In genomic region chr20:32507998-32508774, GRCh38 we compare ENCODE assay signal across 16 cellular contexts.
DNase-seq lines count a peak whose midpoint lies in the region; ATAC-seq and TF ChIP-seq lines count a peak whose summit lies in the region.
"Had no signal": no experiment of that assay in that cellular context is flagged by ENCODE, and none has a peak within 500 bp of the region (broad histone marks: within the 10 kb centered on the region; RNA-seq: fewer than 3 reads in every experiment).

No MANE protein-coding gene starts in this region.

- no peak overlapping the region for H3K4me3 ChIP-seq in CD4-positive, alpha-beta memory T cell (ENCODE audit: low read length in 2 of 2)
- no peak overlapping the region for H3K4me3 ChIP-seq in Jurkat, Clone E6-1 (ENCODE audit: low read length)
- no peak overlapping the region for H3K4me3 ChIP-seq in naive thymus-derived CD4-positive, alpha-beta T cell (ENCODE audit: low read length)
- H3K4me3 ChIP-seq: coronary artery, esophagus muscularis mucosa, neural progenitor cell had no signal

- H3K27me3 ChIP-seq in CD4-positive, alpha-beta memory T cell (ENCODE audit: insufficient read depth, low read length), result no peaks in the 10 kb centered on the region
- H3K27me3 ChIP-seq in naive thymus-derived CD4-positive, alpha-beta T cell (ENCODE audit: control insufficient read depth in 2 of 2, insufficient read depth in 2 of 2, low read length in 2 of 2), result no peaks in the 10 kb centered on the region
- H3K27me3 ChIP-seq: esophagus muscularis mucosa, neural progenitor cell had no signal

- peaks cover 60% of the 10 kb centered on the region for H3K4me1 ChIP-seq in CD4-positive, alpha-beta memory T cell (ENCODE audit: insufficient read depth, low read length)
- H3K4me1 ChIP-seq in naive thymus-derived CD4-positive, alpha-beta T cell (ENCODE audit: control insufficient read depth in 2 of 2, insufficient read depth in 2 of 2, low read length in 2 of 2), result peaks cover 42 to 58% of the 10 kb centered on the region in 2 donors
- H3K4me1 ChIP-seq: esophagus muscularis mucosa had no signal

- H3K4me1 Mint-ChIP-seq in CD4-positive, alpha-beta memory T cell, result peaks cover 49 to 86% (median 64%) of the 10 kb centered on the region in 4 donors
- peaks cover 47% of the 10 kb centered on the region for H3K4me1 Mint-ChIP-seq in T-helper 17 cell
- peaks cover 52 to 87% (median 77%) of the 10 kb centered on the region in 7 donors for H3K4me1 Mint-ChIP-seq in naive thymus-derived CD4-positive, alpha-beta T cell

- DNase-seq in CD4-positive, alpha-beta memory T cell, result no peak
- peak; percentile 45 for DNase-seq in Jurkat, Clone E6-1 (ENCODE audit: low read depth, low spot score)
- DNase-seq in T-helper 17 cell, result no peak
- DNase-seq in naive thymus-derived CD4-positive, alpha-beta T cell, result no peak
- no peak for DNase-seq in EL
- no peak for DNase-seq in GM13977 (ENCODE audit: low spot score)
- no peak for DNase-seq in central memory CD4-positive, alpha-beta T cell
- DNase-seq: activated CD8-positive, alpha-beta memory T cell treated with anti-CD3 and anti-CD28 coated beads, Interleukin-2, amount 10 ng/mL, durations not matched to agents 7 days and 5 days; amniotic stem cell; C1 segment of cervical spinal cord; MM.1S; T1000 had no signal

- peak overlapping the region; percentile 53 for H3K27ac ChIP-seq in CD4-positive, alpha-beta memory T cell (ENCODE audit: low read depth, low read length)
- peak overlapping the region; percentile 84 for H3K27ac ChIP-seq in naive thymus-derived CD4-positive, alpha-beta T cell (ENCODE audit: low read depth, low read length)
- H3K27ac ChIP-seq: coronary artery, esophagus muscularis mucosa, neural progenitor cell had no signal

- H3K4me3 Mint-ChIP-seq in CD4-positive, alpha-beta memory T cell, result peak overlapping the region in 3 of 8 donors; percentile 27 to 42 (median 40)
- peak overlapping the region; percentile 73 for H3K4me3 Mint-ChIP-seq in T-helper 17 cell
- peak overlapping the region in 9 of 10 donors; percentile 21 to 95 (median 89) for H3K4me3 Mint-ChIP-seq in naive thymus-derived CD4-positive, alpha-beta T cell
- H3K4me3 Mint-ChIP-seq: activated CD8-positive, alpha-beta memory T cell treated with anti-CD3 and anti-CD28 coated beads, Interleukin-2, amount 10 ng/mL, durations not matched to agents 7 days and 5 days had no signal

- TF ChIP-seq CTCF in GM13977 (IDR thresholded peaks at IDR 0.05; ENCODE audit: extremely low read depth, insufficient read depth, missing control alignments), result no peak

- H3K36me3 ChIP-seq in CD4-positive, alpha-beta memory T cell (ENCODE audit: insufficient read depth, low read length), result no peaks in the 10 kb centered on the region
- peaks cover 0 to 12% (median 0%) of the 10 kb centered on the region in 3 experiments for H3K36me3 ChIP-seq in naive thymus-derived CD4-positive, alpha-beta T cell (ENCODE audit: control insufficient read depth in 2 of 3, insufficient read depth in 3 of 3, low read length in 3 of 3)
- H3K36me3 ChIP-seq: esophagus muscularis mucosa, neural progenitor cell had no signal

- peaks cover 31 to 52% of the 10 kb centered on the region in 2 donors for H3K36me3 Mint-ChIP-seq in CD4-positive, alpha-beta memory T cell
- H3K36me3 Mint-ChIP-seq in T-helper 17 cell (ENCODE audit: low read depth), result peaks cover 2% of the 10 kb centered on the region
- H3K36me3 Mint-ChIP-seq in naive thymus-derived CD4-positive, alpha-beta T cell, result peaks cover 4 to 35% (median 19%) of the 10 kb centered on the region in 5 donors

- no peaks in the 10 kb centered on the region for H3K9me3 ChIP-seq in CD4-positive, alpha-beta memory T cell (ENCODE audit: control insufficient read depth in 1 of 2, low read length in 2 of 2)
- H3K9me3 ChIP-seq in T-helper 17 cell (ENCODE audit: control insufficient read depth, low read length, poor library complexity, severe bottlenecking), result no peaks in the 10 kb centered on the region
- no peaks in the 10 kb centered on the region for H3K9me3 ChIP-seq in naive thymus-derived CD4-positive, alpha-beta T cell (ENCODE audit: control insufficient read depth in 2 of 3, low read length in 3 of 3)
- H3K9me3 ChIP-seq: esophagus muscularis mucosa had no signal

- H3K27ac Mint-ChIP-seq in CD4-positive, alpha-beta memory T cell, result peak overlapping the region; percentile 67 to 96 (median 93)
- peak overlapping the region; percentile 98 for H3K27ac Mint-ChIP-seq in T-helper 17 cell
- peak overlapping the region in 8 of 9 donors; percentile 94 to 98 (median 97) for H3K27ac Mint-ChIP-seq in naive thymus-derived CD4-positive, alpha-beta T cell

- POLR2A ChIA-PET in CD4-positive, alpha-beta memory T cell (lab: Charles Lee; ENCODE audit: partially characterized antibody), result interaction anchor here (0.6 to 5.0 kb wide), 12 partner anchors 8 to 150 kb away, joined by 3 to 64 read pairs (median 8); partner anchors contain the start of gene ASXL1
- POLR2A ChIA-PET in naive thymus-derived CD4-positive, alpha-beta T cell (lab: Charles Lee), result interaction anchor here (1.0 to 26.0 kb wide), 8 partner anchors 10 to 222 kb away, joined by 4 to 623 read pairs (median 11); no protein-coding TSS in a partner anchor

- no peaks in the 10 kb centered on the region for H3K27me3 Mint-ChIP-seq in CD4-positive, alpha-beta memory T cell
- H3K27me3 Mint-ChIP-seq in T-helper 17 cell, result no peaks in the 10 kb centered on the region
- no peaks in the 10 kb centered on the region for H3K27me3 Mint-ChIP-seq in naive thymus-derived CD4-positive, alpha-beta T cell
- H3K27me3 Mint-ChIP-seq: activated CD8-positive, alpha-beta memory T cell treated with anti-CD3 and anti-CD28 coated beads, Interleukin-2, amount 10 ng/mL, durations not matched to agents 7 days and 5 days had no signal

- in situ Hi-C loops in GM13977 (cut with MboI; ENCODE audit: low pct_unique_long_range_greater_than_20kb, low sequenced_read_pairs, unreplicated experiment), result no loop called here

- ATAC-seq in T-helper 17 cell, result no peak
- no peak for ATAC-seq in naive thymus-derived CD4-positive, alpha-beta T cell
- no peak for ATAC-seq in HG03039 (IDR thresholded peaks at IDR 0.05; ENCODE audit: unreplicated experiment)
- ATAC-seq: activated CD8-positive, alpha-beta memory T cell treated with anti-CD3 and anti-CD28 coated beads, Interleukin-2, amount 10 ng/mL, durations not matched to agents 7 days and 5 days had no signal

- H3K9me3 Mint-ChIP-seq in CD4-positive, alpha-beta memory T cell, result no peaks in the 10 kb centered on the region
- peaks cover 0 to 2% (median 0%) of the 10 kb centered on the region in 11 donors for H3K9me3 Mint-ChIP-seq in naive thymus-derived CD4-positive, alpha-beta T cell
- H3K9me3 Mint-ChIP-seq: neural progenitor cell had no signal

- CTCF ChIA-PET in CD4-positive, alpha-beta memory T cell (lab: Charles Lee; ENCODE audit: partially characterized antibody), result interaction anchor here (0.8 to 3.6 kb wide), 9 partner anchors 11 to 145 kb away, joined by 3 to 15 read pairs (median 5); no protein-coding TSS in a partner anchor
- CTCF ChIA-PET in naive thymus-derived CD4-positive, alpha-beta T cell (lab: Charles Lee), result interaction anchor here (0.7 to 2.0 kb wide), 9 partner anchors 10 to 172 kb away, joined by 3 to 7 read pairs (median 4); no protein-coding TSS in a partner anchor

- intact Hi-C loops in CD4-positive, alpha-beta memory T cell (cut with micrococcal nuclease), result no loop called here
- intact Hi-C loops in naive thymus-derived CD4-positive, alpha-beta T cell (cut with micrococcal nuclease), result loop anchor here in 1 of 2 donors (5.0 kb wide), 1 partner anchor 66 kb away; no protein-coding TSS in a partner anchor
